In genomic region chr6:156564128-156564806, GRCh38 we compare ENCODE assay signal across 1 cellular context.
TF ChIP-seq lines count a peak whose summit lies in the region.

No MANE protein-coding gene starts in this region.

TF ChIP-seq in GM23338, 12 proteins besides CTCF, POLR2A, EP300 and RAD21 (continued from another document):
- no peak for TF ChIP-seq ETS1 (IDR thresholded peaks at IDR 0.05)
TF ChIP-seq in GM23338: peak in this region for 0.
